8 cellular contexts compared by ENCODE assay signal in genomic region chr7:126856691-126857291, GRCh38.
DNase-seq lines count a peak whose midpoint lies in the region; ATAC-seq and TF ChIP-seq lines count a peak whose summit lies in the region.

No MANE protein-coding gene starts in this region.

- H3K27me3 ChIP-seq in HL-60 (ENCODE audit: insufficient read depth, poor library complexity, severe bottlenecking), result peaks cover 4% of the 10 kb centered on the region

- peak; percentile 28 for TF ChIP-seq CTCF in Calu3 (IDR thresholded peaks at IDR 0.05; ENCODE audit: unreplicated experiment)
- TF ChIP-seq CTCF in HL-60 (IDR thresholded peaks at IDR 0.05; ENCODE audit: insufficient read depth, low read length), result peak; percentile 47
- TF ChIP-seq CTCF in progenitor cell of endocrine pancreas (IDR thresholded peaks at IDR 0.05; ENCODE audit: unreplicated experiment), result peak; percentile 67

- H3K27me3 Mint-ChIP-seq in Calu3 (ENCODE audit: unreplicated experiment) (peaks cover 35% of the 10 kb centered on the region), progenitor cell of endocrine pancreas (no peaks in the 10 kb centered on the region)
- peaks cover 16% of the 10 kb centered on the region for H3K27me3 Mint-ChIP-seq in activated CD4-positive, alpha-beta T cell treated with anti-CD3 and anti-CD28 coated beads for 36 hours

- POLR2A ChIA-PET in activated CD4-positive, alpha-beta T cell treated with anti-CD3 and anti-CD28 coated beads for 36 hours (lab: Charles Lee), result no interaction called here

- intact Hi-C loops in Calu3 (cut with micrococcal nuclease; ENCODE audit: unreplicated experiment), result loop anchor here (1.0 to 2.0 kb wide), 2 partner anchors 190 to 211 kb away; no protein-coding TSS in a partner anchor
- intact Hi-C loops in activated CD4-positive, alpha-beta T cell treated with anti-CD3 and anti-CD28 coated beads for 36 hours (cut with DNase I, micrococcal nuclease), result loop anchor here in 1 of 2 experiments (2.0 kb wide), 1 partner anchor 398 kb away; no protein-coding TSS in a partner anchor

- peak; percentile 81 for ATAC-seq in GM19372 (IDR thresholded peaks at IDR 0.05; ENCODE audit: low read depth, unreplicated experiment)
- no peak for ATAC-seq in activated CD4-positive, alpha-beta T cell treated with anti-CD3 and anti-CD28 coated beads for 36 hours

- no peaks in the 10 kb centered on the region for H3K9me3 Mint-ChIP-seq in Calu3 (ENCODE audit: low read depth, unreplicated experiment)
- no peaks in the 10 kb centered on the region for H3K9me3 Mint-ChIP-seq in progenitor cell of endocrine pancreas (ENCODE audit: low read depth)
- no peaks in the 10 kb centered on the region for H3K9me3 Mint-ChIP-seq in activated CD4-positive, alpha-beta T cell treated with anti-CD3 and anti-CD28 coated beads for 36 hours (ENCODE audit: low read depth)

- H3K27ac Mint-ChIP-seq in Calu3 (ENCODE audit: unreplicated experiment), result no peak overlapping the region
- H3K27ac Mint-ChIP-seq in progenitor cell of endocrine pancreas, result no peak overlapping the region
- H3K27ac Mint-ChIP-seq in activated CD4-positive, alpha-beta T cell treated with anti-CD3 and anti-CD28 coated beads for 36 hours, result no peak overlapping the region

- no peak overlapping the region for H3K4me3 ChIP-seq in HL-60 (replicated peaks; ENCODE audit: insufficient read depth, low read length)

- CTCF ChIA-PET in Calu3 (lab: Charles Lee), result no interaction called here
- CTCF ChIA-PET in activated CD4-positive, alpha-beta T cell treated with anti-CD3 and anti-CD28 coated beads for 36 hours (lab: Charles Lee), result no interaction called here

- H3K27ac ChIP-seq in HL-60 (replicated peaks), result no peak overlapping the region

- no TSS peak for BruUV-seq in Calu3 (replicated peaks; lab: Mats Ljungman, UMichigan)

- H3K36me3 Mint-ChIP-seq in Calu3 (ENCODE audit: insufficient read depth, unreplicated experiment), result no peaks in the 10 kb centered on the region
- no peaks in the 10 kb centered on the region for H3K36me3 Mint-ChIP-seq in progenitor cell of endocrine pancreas (ENCODE audit: insufficient read depth)
- H3K36me3 Mint-ChIP-seq in activated CD4-positive, alpha-beta T cell treated with anti-CD3 and anti-CD28 coated beads for 36 hours (ENCODE audit: low read depth), result no peaks in the 10 kb centered on the region

- H3K4me1 Mint-ChIP-seq in Calu3 (ENCODE audit: low read depth, unreplicated experiment) (no peaks in the 10 kb centered on the region), progenitor cell of endocrine pancreas (ENCODE audit: low read depth) (no peaks in the 10 kb centered on the region)
- H3K4me1 Mint-ChIP-seq in activated CD4-positive, alpha-beta T cell treated with anti-CD3 and anti-CD28 coated beads for 36 hours, result no peaks in the 10 kb centered on the region

- in situ Hi-C loops in T47D (cut with HindIII; ENCODE audit: low pct_unique_long_range_greater_than_20kb, low sequenced_read_pairs), result no loop called here

- no peak for DNase-seq in Calu3
- DNase-seq in HL-60 (ENCODE audit: low read depth in 1 of 2, low spot score in 1 of 2), result peak in 1 of 2 experiments; percentile 6
- DNase-seq in T47D (ENCODE audit: low read depth in 1 of 2, low spot score in 1 of 2), result peak; percentile 11 to 26
- no peak for DNase-seq in progenitor cell of endocrine pancreas (ENCODE audit: low spot score, unreplicated experiment)
- no peak for DNase-seq in NCI-H1436 (lab: John Stamatoyannopoulos, UW)
- no peak for DNase-seq in activated CD4-positive, alpha-beta T cell treated with anti-CD3 and anti-CD28 coated beads for 36 hours
- DNase-seq in NCI-H1105 treated with DMSO at 0.1 percent for 48 hours (lab: John Stamatoyannopoulos, UW), result no peak

- H3K4me3 Mint-ChIP-seq in Calu3 (ENCODE audit: low read depth, unreplicated experiment) (no peak overlapping the region), progenitor cell of endocrine pancreas (ENCODE audit: low read depth) (no peak overlapping the region)
- H3K4me3 Mint-ChIP-seq in activated CD4-positive, alpha-beta T cell treated with anti-CD3 and anti-CD28 coated beads for 36 hours, result no peak overlapping the region

Comparison
In these comparisons a context has a peak if more than half of its experiments do, and no peak if none do; other contexts are left out.
1. DNase-seq: peak in T47D (2 of 2); none in Calu3 (single experiment), progenitor cell of endocrine pancreas (single experiment), NCI-H1436 (single experiment), activated CD4-positive, alpha-beta T cell treated with anti-CD3 and anti-CD28 coated beads for 36 hours (single experiment) and NCI-H1105 treated with DMSO at 0.1 percent for 48 hours (single experiment).
2. Peak in every context shown above with its lines, with median percentiles within 50 percentile points of each other: CTCF ChIP-seq.